In genomic region chr2:9423100-9423921, GRCh38 we compare ENCODE assay signal across 8 cellular contexts. TPM values are rescaled to one million over a fixed set of nuclear protein-coding genes. Genes with fewer than 3 reads are reported as not detected.
DNase-seq lines count a peak whose midpoint lies in the region; ATAC-seq, FAIRE-seq and TF ChIP-seq lines count a peak whose summit lies in the region.

Gene CPSF3, plus strand, starts transcription at chr2:9423654. Its CDS starts 120 bp downstream, at chr2:9423774.
A gene with protein sequence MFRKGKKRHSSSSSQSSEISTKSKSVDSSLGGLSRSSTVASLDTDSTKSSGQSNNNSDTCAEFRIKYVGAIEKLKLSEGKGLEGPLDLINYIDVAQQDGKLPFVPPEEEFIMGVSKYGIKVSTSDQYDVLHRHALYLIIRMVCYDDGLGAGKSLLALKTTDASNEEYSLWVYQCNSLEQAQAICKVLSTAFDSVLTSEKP (minus strand): TSS chr2:9423528. CDS start chr2:9418697, 4,831 bp downstream.

- WGBS in adrenal gland, 4 donors: 0 to 1% (median 0%) methylated on average over 5 to 90 of the region's 91 CpGs
- 0 to 1% (median 0%) methylated on average over 45 to 91 of the region's 91 CpGs for WGBS in heart left ventricle, 4 donors
- 0% methylated on average over 12 to 38 of the region's 91 CpGs for WGBS in upper lobe of left lung, 2 donors

- TF ChIP-seq CTCF in adrenal gland (IDR thresholded peaks at IDR 0.05): peak in 2 of 6 experiments; percentile 22 to 51
- peak in 2 of 12 donors; percentile 25 to 35 for TF ChIP-seq CTCF in heart left ventricle (IDR thresholded peaks at IDR 0.05)
- peak; percentile 7 to 72 (median 46) for TF ChIP-seq CTCF in upper lobe of left lung (IDR thresholded peaks at IDR 0.05)

- H3K27ac ChIP-seq in adrenal gland (peak within 1 kb of the TSS; percentile 34 to 95 (median 92)), heart left ventricle (peak within 1 kb of the TSS; percentile 90 to 98 (median 94)), upper lobe of left lung (peak within 1 kb of the TSS; percentile 87 to 95 (median 90))

- peak; percentile 78 for TF ChIP-seq POLR2A in GM12892 (IDR thresholded peaks at IDR 0.05; ENCODE audit: low read depth, low read length)
- peak; percentile 51 to 85 for TF ChIP-seq POLR2A in adrenal gland (IDR thresholded peaks at IDR 0.05)
- peak in 1 of 2 donors; percentile 75 for TF ChIP-seq POLR2A in heart left ventricle (IDR thresholded peaks at IDR 0.05)
- TF ChIP-seq POLR2A in upper lobe of left lung (IDR thresholded peaks at IDR 0.05): peak in 3 of 4 donors; percentile 9 to 77 (median 53)

- ATAC-seq in HG02852 (IDR thresholded peaks at IDR 0.05; ENCODE audit: unreplicated experiment): peak; percentile 84
- peak; percentile 96 to 97 (median 96) for ATAC-seq in heart left ventricle
- peak; percentile 96 to 98 for ATAC-seq in upper lobe of left lung (ENCODE audit: low FRiP score in 2 of 2)

- H3K4me1 ChIP-seq in adrenal gland (replicated peaks in 1 of 2) (peaks cover 0 to 34% of the 10 kb centered on the region in 2 donors), heart left ventricle (peaks cover 0 to 57% (median 34%) of the 10 kb centered on the region in 12 donors), upper lobe of left lung (peaks cover 17 to 31% (median 23%) of the 10 kb centered on the region in 4 donors)

- TF ChIP-seq EP300 in upper lobe of left lung (IDR thresholded peaks at IDR 0.05): peak in 1 of 4 donors; percentile 41

- H3K27me3 ChIP-seq in adrenal gland (no peaks in the 10 kb centered on the region), heart left ventricle (no peaks in the 10 kb centered on the region), upper lobe of left lung (no peaks in the 10 kb centered on the region)

- H3K9me3 ChIP-seq in adrenal gland (replicated peaks in 1 of 3) (no peaks in the 10 kb centered on the region), heart left ventricle (no peaks in the 10 kb centered on the region), upper lobe of left lung (no peaks in the 10 kb centered on the region)

- H3K36me3 ChIP-seq in adrenal gland (replicated peaks in 1 of 2) (peaks cover 0 to 1% of the 10 kb centered on the region in 2 donors), heart left ventricle (peaks cover 0 to 8% (median 1%) of the 10 kb centered on the region in 9 donors), upper lobe of left lung (no peaks in the 10 kb centered on the region)

- intact Hi-C loops in adrenal gland (cut with DNase I) (no loop called here), heart left ventricle (cut with DNase I) (loop anchor here in 5 of 10 donors (2.0 to 10.0 kb wide), 4 partner anchors 216 to 283 kb away; partner anchors contain the start of gene ASAP2 (in 3 of the 5)), posterior cingulate gyrus (cut with DNase I) (loop anchor here (1.0 to 10.0 kb wide), 4 partner anchors 51 to 281 kb away; partner anchors contain the start of genes ADAM17, ASAP2 and IAH1)

- peak within 1 kb of the TSS; percentile 66 to 90 (median 83) for H3K4me3 ChIP-seq in adrenal gland
- peak within 1 kb of the TSS; percentile 54 to 98 (median 94) for H3K4me3 ChIP-seq in heart left ventricle
- peak within 1 kb of the TSS; percentile 78 to 99 (median 91) for H3K4me3 ChIP-seq in upper lobe of left lung

- DNase-seq in GM12892 (ENCODE audit: insufficient read length) (peak; percentile 98), NCI-H146 (lab: John Stamatoyannopoulos, UW) (peak; percentile 99), T-helper 1 cell (peak; percentile 90 to 97 (median 91)), adrenal gland (peak; percentile 97 to 98 (median 98)), heart left ventricle (peak; percentile 98 to 99 (median 98)), posterior cingulate gyrus (peak; percentile 95 to 100 (median 96)), upper lobe of left lung (peak; percentile 96 to 98)

- FAIRE-seq in GM12892 (lab: Jason Lieb, UNC): peak; percentile 97

RNA-seq across cellular contexts. Expression of gene CPSF3, which starts in this region (rescaled TPM):
- 56.4 TPM for polyA plus RNA-seq in GM12892 (2012; ENCODE audit: missing spikeins)
- total RNA-seq in adrenal gland (10 to 100 TPM; 22.3 to 38.1 (median 32.5) TPM), heart left ventricle (10 to 100 TPM; 13.8 to 27.5 (median 18.3) TPM), upper lobe of left lung (10 to 100 TPM; 11.3 to 41.0 (median 22.5) TPM)
- polyA plus RNA-seq in adrenal gland (10 to 100 TPM; 20.9 to 37.8 (median 22.8) TPM), heart left ventricle (10 to 100 TPM; 12.0 to 21.9 TPM)

RNA-seq across cellular contexts. Expression of the second gene that starts in this region (rescaled TPM):
- 103 TPM for polyA plus RNA-seq in GM12892 (2012; ENCODE audit: missing spikeins)
- 100 to 1,000 TPM in 1 of 8 donors, 10 to 100 TPM in 7; 35.7 to 103 (median 59.0) TPM for total RNA-seq in adrenal gland
- 100 to 1,000 TPM in 2 of 3 donors, 10 to 100 TPM in 1; 87.7 to 109 (median 108) TPM for polyA plus RNA-seq in adrenal gland
- 100 to 1,000 TPM in 6 of 9 donors, 10 to 100 TPM in 3; 26.5 to 163 (median 104) TPM for total RNA-seq in heart left ventricle
- polyA plus RNA-seq in heart left ventricle: 100 to 1,000 TPM in 1 of 2 donors, 10 to 100 TPM in 1; 85.6 to 165 TPM
- 10 to 100 TPM; 25.1 to 87.2 (median 39.1) TPM for total RNA-seq in upper lobe of left lung

Comparison
In these comparisons a context has a peak if more than half of its experiments do, and no peak if none do; other contexts are left out.
1. Peak in every context shown above with its lines: DNase-seq, ATAC-seq, H3K4me3 ChIP-seq and H3K27ac ChIP-seq.